In genomic region chr7:155955367-155955635, GRCh38 we compare ENCODE assay signal across 9 cellular contexts.
"Had no signal": no experiment of that assay in that cellular context is flagged by ENCODE, and none has a peak within 500 bp of the region (broad histone marks: within the 10 kb centered on the region; RNA-seq: fewer than 3 reads in every experiment).

No MANE protein-coding gene starts in this region.

- H3K9me3 ChIP-seq: HAP-1 had no signal

- H3K27ac ChIP-seq: GM23248 had no signal

- H3K36me3 ChIP-seq: HAP-1 had no signal

- H3K4me1 ChIP-seq: HAP-1 had no signal

- H3K4me3 ChIP-seq: GM23248, GM23338, HAP-1 had no signal

- ATAC-seq: GM23338, HCT116 had no signal

- DNase-seq: GM23248, GOT3, H7, H9, HCEC 1CT, HFFc6 had no signal
